ENCODE assay signal across 8 cellular contexts in the genomic region with DNA sequence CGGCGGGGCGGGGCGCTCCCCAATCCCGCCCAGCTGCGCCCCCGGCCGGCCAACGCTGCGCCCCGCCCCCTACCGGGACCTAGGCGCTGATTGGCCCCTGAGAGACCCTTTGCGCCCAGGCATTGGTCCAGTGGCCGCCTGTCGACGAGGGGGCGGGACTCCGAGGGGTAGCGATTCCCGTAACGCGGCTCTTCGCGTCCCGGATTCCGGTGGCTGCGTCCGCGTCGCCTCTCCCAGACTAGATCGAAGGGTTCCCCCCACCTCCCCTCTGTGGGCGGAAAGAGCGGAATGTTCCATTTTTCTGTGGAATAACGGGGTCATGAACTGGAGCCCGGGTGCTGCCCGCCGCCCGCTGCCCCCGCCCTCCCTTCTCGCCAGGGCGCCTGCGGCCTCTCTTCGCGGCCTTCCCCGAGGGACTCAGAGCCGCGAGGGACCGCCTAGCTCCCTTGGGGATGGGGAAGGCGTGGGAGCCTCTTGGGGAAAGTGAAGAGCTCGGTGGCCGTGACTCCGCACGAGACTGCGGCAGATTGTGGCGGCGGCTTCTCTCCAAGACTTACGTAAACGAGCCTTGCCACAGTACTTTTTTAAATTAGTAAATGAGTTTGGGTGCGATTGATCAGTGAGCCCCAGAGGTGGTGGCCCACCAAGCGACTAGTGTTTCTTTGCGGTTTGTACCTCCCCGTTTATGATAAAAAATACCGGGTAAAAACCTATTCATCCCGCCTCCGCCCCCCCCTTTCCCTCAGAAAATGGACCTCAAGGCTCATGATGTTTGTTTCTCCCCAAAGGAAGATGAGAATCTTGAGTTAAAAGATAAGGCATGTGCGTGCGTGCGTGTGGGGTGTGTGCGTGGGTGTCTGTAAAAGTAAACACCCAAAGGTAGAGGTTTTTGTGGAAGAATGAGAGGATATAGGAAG. TPM values are rescaled to one million over a fixed set of nuclear protein-coding genes. Genes with fewer than 3 reads are reported as not detected.
A peak's percentile ranks its signal among the peaks of the same experiment; 100 is the strongest.
DNase-seq lines count a peak whose midpoint lies in the region; ATAC-seq and TF ChIP-seq lines count a peak whose summit lies in the region.

No MANE protein-coding gene starts in this region.

- intact Hi-C loops in Calu3 (cut with micrococcal nuclease; ENCODE audit: unreplicated experiment) = loop anchor here (5.0 kb wide), 1 partner anchor 62 kb away; no protein-coding TSS in a partner anchor

- DNase-seq in Calu3 = peak; percentile 98
- peak; percentile 88 for DNase-seq in NT2/D1 (ENCODE audit: low read depth, low spot score)
- peak; percentile 97 for DNase-seq in activated CD8-positive, alpha-beta memory T cell treated with anti-CD3 and anti-CD28 coated beads, Interleukin-2, amount 50 U/mL, for 4 hours
- peak; percentile 98 for DNase-seq in endothelial cell (ENCODE audit: low spot score)
- peak; percentile 96 to 98 for DNase-seq in mesothelial cell of epicardium (ENCODE audit: low spot score in 2 of 2, unreplicated experiment in 2 of 2)
- DNase-seq in stimulated activated CD8-positive, alpha-beta memory T cell treated with anti-CD3 and anti-CD28 coated beads, Interleukin-15, amount 100 ng/mL, for 48 hours (ENCODE audit: low read depth in 2 of 2) = peak; percentile 96

- no peaks in the 10 kb centered on the region for H3K27me3 ChIP-seq in HUES6 (ENCODE audit: control insufficient read depth, insufficient read depth, low read length)
- H3K27me3 ChIP-seq in NT2/D1 (ENCODE audit: insufficient read depth, insufficient read length) = no peaks in the 10 kb centered on the region

- H3K27me3 Mint-ChIP-seq in Calu3 (ENCODE audit: unreplicated experiment) (no peaks in the 10 kb centered on the region), endothelial cell (ENCODE audit: unreplicated experiment) (peaks cover 3% of the 10 kb centered on the region), mesothelial cell of epicardium (ENCODE audit: low read depth) (no peaks in the 10 kb centered on the region)

- peak; percentile 89 for ATAC-seq in GM21447 (IDR thresholded peaks at IDR 0.05; ENCODE audit: unreplicated experiment)

- TF ChIP-seq CTCF in Calu3 (IDR thresholded peaks at IDR 0.05; ENCODE audit: unreplicated experiment) (no peak), endothelial cell (IDR thresholded peaks at IDR 0.05; ENCODE audit: unreplicated experiment) (peak; percentile 38), mesothelial cell of epicardium (IDR thresholded peaks at IDR 0.05; ENCODE audit: unreplicated experiment) (no peak)

- TSS peak; percentile 62 for BruUV-seq in Calu3 (replicated peaks; lab: Mats Ljungman, UMichigan)

- H3K4me3 ChIP-seq in HUES6 (ENCODE audit: low read depth, low read length) = peak overlapping the region; percentile 81
- H3K4me3 ChIP-seq in NT2/D1 (ENCODE audit: insufficient read length, low read depth) = peak overlapping the region; percentile 82

- peaks cover 3% of the 10 kb centered on the region for H3K9me3 Mint-ChIP-seq in Calu3 (ENCODE audit: low read depth, unreplicated experiment)
- no peaks in the 10 kb centered on the region for H3K9me3 Mint-ChIP-seq in endothelial cell (ENCODE audit: unreplicated experiment)
- peaks cover 5% of the 10 kb centered on the region for H3K9me3 Mint-ChIP-seq in mesothelial cell of epicardium

- peak overlapping the region; percentile 76; the same call in 1 of the 2 replicates for H3K27ac ChIP-seq in HUES6 (ENCODE audit: low read depth, low read length)

- H3K27ac Mint-ChIP-seq in Calu3 (ENCODE audit: unreplicated experiment) (peak overlapping the region; percentile 95), endothelial cell (ENCODE audit: unreplicated experiment) (peak overlapping the region; percentile 87), mesothelial cell of epicardium (peak overlapping the region; percentile 98)

- H3K36me3 ChIP-seq in HUES6 (ENCODE audit: control insufficient read depth, insufficient read depth, low read length) = no peaks in the 10 kb centered on the region
- no peaks in the 10 kb centered on the region for H3K36me3 ChIP-seq in NT2/D1 (ENCODE audit: insufficient read depth, insufficient read length, low read length)

- H3K4me1 ChIP-seq in HUES6 (ENCODE audit: control insufficient read depth, insufficient read depth, low read length) (peaks cover 21% of the 10 kb centered on the region), NT2/D1 (ENCODE audit: insufficient read depth, insufficient read length) (no peaks in the 10 kb centered on the region)

- H3K9me3 ChIP-seq in HUES6 (ENCODE audit: control insufficient read depth, insufficient read depth, low read depth, low read length) (no peaks in the 10 kb centered on the region), NT2/D1 (ENCODE audit: insufficient read depth, low read length) (peaks cover 3% of the 10 kb centered on the region; the same call in 1 of the 2 replicates)

- CTCF ChIA-PET in Calu3 (lab: Charles Lee) = interaction anchor here (0.8 to 1.3 kb wide), 2 partner anchors 10 to 275 kb away, joined by 3 to 4 read pairs; no protein-coding TSS in a partner anchor

- H3K9ac ChIP-seq in HUES6 (ENCODE audit: low read length) = peak overlapping the region; percentile 90
- H3K9ac ChIP-seq in NT2/D1 (ENCODE audit: insufficient read length, low read depth) = peak overlapping the region; percentile 85

- H3K4me1 Mint-ChIP-seq in Calu3 (ENCODE audit: low read depth, unreplicated experiment) (peaks cover 37% of the 10 kb centered on the region), endothelial cell (ENCODE audit: unreplicated experiment) (peaks cover 27% of the 10 kb centered on the region), mesothelial cell of epicardium (peaks cover 57% of the 10 kb centered on the region)

- H3K36me3 Mint-ChIP-seq in Calu3 (ENCODE audit: insufficient read depth, unreplicated experiment) (peaks cover 25% of the 10 kb centered on the region), endothelial cell (ENCODE audit: low read depth, unreplicated experiment) (peaks cover 4% of the 10 kb centered on the region), mesothelial cell of epicardium (peaks cover 4% of the 10 kb centered on the region)

- peak overlapping the region; percentile 93 for H3K4me3 Mint-ChIP-seq in Calu3 (ENCODE audit: low read depth, unreplicated experiment)
- peak overlapping the region; percentile 92 for H3K4me3 Mint-ChIP-seq in endothelial cell (ENCODE audit: unreplicated experiment)
- H3K4me3 Mint-ChIP-seq in mesothelial cell of epicardium = peak overlapping the region; percentile 90

RNA-seq across cellular contexts. Expression of a gene that starts 0.5 kb away (rescaled TPM):
- total RNA-seq in Calu3 (2022) (93.5 and 100 TPM in 2 replicates), endothelial cell (ENCODE audit: unreplicated experiment) (69.7 TPM), mesothelial cell of epicardium (373 to 381 TPM (median 374 TPM) in 3 replicates)

Comparison
In these comparisons a context has a peak if more than half of its experiments do, and no peak if none do; other contexts are left out.
1. Peak in every context shown above with its lines: DNase-seq, ATAC-seq, H3K4me3 ChIP-seq and H3K27ac ChIP-seq.